ENCODE assay signal across 19 cellular contexts in the genomic region with DNA sequence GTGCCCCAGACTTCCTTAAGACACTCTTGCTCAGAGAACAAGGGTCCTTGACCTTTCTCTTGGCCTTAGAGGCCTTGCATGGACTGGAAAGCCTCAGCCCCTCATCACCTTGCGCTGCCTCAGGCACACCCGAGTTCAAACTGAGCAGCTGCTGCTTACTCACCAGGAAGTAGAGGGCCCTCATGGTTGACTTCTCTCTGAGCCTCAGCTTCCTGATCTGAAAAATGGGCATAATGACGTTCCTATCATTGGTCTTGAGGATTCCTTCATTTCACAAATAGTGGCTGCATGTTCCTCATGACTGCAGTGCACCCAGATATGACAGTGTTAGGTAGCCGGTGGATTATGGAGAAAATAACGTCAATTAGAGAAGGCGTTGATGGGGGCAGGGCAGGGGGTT. TPM values are rescaled to one million over a fixed set of nuclear protein-coding genes. Genes with fewer than 3 reads are reported as not detected.
DNase-seq lines count a peak whose midpoint lies in the region; ATAC-seq and TF ChIP-seq lines count a peak whose summit lies in the region.
"Had no signal": no experiment of that assay in that cellular context is flagged by ENCODE, and none has a peak within 500 bp of the region (broad histone marks: within the 10 kb centered on the region; RNA-seq: fewer than 3 reads in every experiment).

No MANE protein-coding gene starts in this region.

- H3K9me3 Mint-ChIP-seq in IgD-negative memory B cell = no peaks in the 10 kb centered on the region
- H3K9me3 Mint-ChIP-seq in effector memory CD8-positive, alpha-beta T cell = no peaks in the 10 kb centered on the region
- H3K9me3 Mint-ChIP-seq in stimulated activated effector memory CD8-positive, alpha-beta T cell treated with anti-CD3 and anti-CD28 coated beads, Interleukin-12 subunit alpha, Interleukin-12 subunit beta, amount 100 ng/mL, for 72 hours = no peaks in the 10 kb centered on the region
- H3K9me3 Mint-ChIP-seq: CD8-positive, alpha-beta T cell had no signal

- peaks cover 26% of the 10 kb centered on the region for H3K4me1 ChIP-seq in cardiac muscle cell (ENCODE audit: low read depth)
- peaks cover 7% of the 10 kb centered on the region for H3K4me1 ChIP-seq in right cardiac atrium (ENCODE audit: control insufficient read depth, insufficient read depth, low read length)

- DNase-seq in cardiac muscle cell (ENCODE audit: low read depth in 1 of 2, low spot score in 1 of 2) (no peak), right cardiac atrium (no peak), SKM-1 (lab: John Stamatoyannopoulos, UW; ENCODE audit: unreplicated experiment) (no peak), C1 segment of cervical spinal cord (lab: John Stamatoyannopoulos, UW) (no peak)
- no peak for DNase-seq in effector memory CD8-positive, alpha-beta T cell
- no peak for DNase-seq in stimulated activated effector memory CD8-positive, alpha-beta T cell treated with anti-CD3 and anti-CD28 coated beads, Interleukin-12 subunit alpha, Interleukin-12 subunit beta, amount 100 ng/mL, for 72 hours (ENCODE audit: low spot score in 2 of 2)
- DNase-seq: activated CD4-positive, alpha-beta T cell treated with anti-CD3 and anti-CD28 coated beads for 4 hours; amniotic stem cell; CD8-positive, alpha-beta T cell; heart left ventricle; mesenchymal stem cell; NCI-H1105; NCI-H2029; NCI-H226; NCI-H82; OCI-M1 had no signal

- H3K27me3 ChIP-seq in cardiac muscle cell = no peaks in the 10 kb centered on the region
- H3K27me3 ChIP-seq in right cardiac atrium (ENCODE audit: control insufficient read depth, insufficient read depth) = no peaks in the 10 kb centered on the region
- H3K27me3 ChIP-seq: heart left ventricle had no signal

- 82% methylated on average over 6 of the region's 6 CpGs for WGBS in right cardiac atrium

- H3K4me3 Mint-ChIP-seq in IgD-negative memory B cell = no peak overlapping the region
- no peak overlapping the region for H3K4me3 Mint-ChIP-seq in effector memory CD8-positive, alpha-beta T cell
- H3K4me3 Mint-ChIP-seq in stimulated activated effector memory CD8-positive, alpha-beta T cell treated with anti-CD3 and anti-CD28 coated beads, Interleukin-12 subunit alpha, Interleukin-12 subunit beta, amount 100 ng/mL, for 72 hours = no peak overlapping the region
- H3K4me3 Mint-ChIP-seq: CD8-positive, alpha-beta T cell had no signal

- H3K27ac ChIP-seq in cardiac muscle cell (peak overlapping the region; percentile 95), right cardiac atrium (ENCODE audit: low read length) (no peak overlapping the region)

- no peaks in the 10 kb centered on the region for H3K9me3 ChIP-seq in cardiac muscle cell (ENCODE audit: low read depth)
- no peaks in the 10 kb centered on the region for H3K9me3 ChIP-seq in right cardiac atrium (ENCODE audit: control insufficient read depth, low read length)
- H3K9me3 ChIP-seq: heart left ventricle had no signal

- ATAC-seq in right cardiac atrium = no peak
- no peak for ATAC-seq in effector memory CD8-positive, alpha-beta T cell (replicated peaks)
- ATAC-seq in stimulated activated effector memory CD8-positive, alpha-beta T cell treated with anti-CD3 and anti-CD28 coated beads, Interleukin-12 subunit alpha, Interleukin-12 subunit beta, amount 100 ng/mL, for 72 hours = no peak
- ATAC-seq in HG03095 (IDR thresholded peaks at IDR 0.05; ENCODE audit: unreplicated experiment) = no peak
- ATAC-seq: CD8-positive, alpha-beta T cell; heart left ventricle; Right ventricle myocardium inferior had no signal

- peaks cover 6 to 12% (median 8%) of the 10 kb centered on the region in 3 donors for H3K4me1 Mint-ChIP-seq in IgD-negative memory B cell
- H3K4me1 Mint-ChIP-seq in effector memory CD8-positive, alpha-beta T cell (ENCODE audit: low read depth in 2 of 2) = peaks cover 3 to 13% of the 10 kb centered on the region in 2 donors
- H3K4me1 Mint-ChIP-seq in stimulated activated effector memory CD8-positive, alpha-beta T cell treated with anti-CD3 and anti-CD28 coated beads, Interleukin-12 subunit alpha, Interleukin-12 subunit beta, amount 100 ng/mL, for 72 hours = peaks cover 6% of the 10 kb centered on the region

- H3K4me3 ChIP-seq in cardiac muscle cell = no peak overlapping the region
- no peak overlapping the region for H3K4me3 ChIP-seq in right cardiac atrium (ENCODE audit: low read length)
- H3K4me3 ChIP-seq: heart left ventricle had no signal

- H3K27ac Mint-ChIP-seq in IgD-negative memory B cell = peak overlapping the region; percentile 44 to 71 (median 66)
- H3K27ac Mint-ChIP-seq in effector memory CD8-positive, alpha-beta T cell = peak overlapping the region; percentile 84
- peak overlapping the region; percentile 77 for H3K27ac Mint-ChIP-seq in stimulated activated effector memory CD8-positive, alpha-beta T cell treated with anti-CD3 and anti-CD28 coated beads, Interleukin-12 subunit alpha, Interleukin-12 subunit beta, amount 100 ng/mL, for 72 hours
- H3K27ac Mint-ChIP-seq: CD8-positive, alpha-beta T cell had no signal

- intact Hi-C loops in right cardiac atrium (cut with DNase I) = loop anchor here in 1 of 4 donors (10.0 kb wide), 1 partner anchor 335 kb away; no protein-coding TSS in a partner anchor

- no peak for TF ChIP-seq CTCF in cardiac muscle cell (IDR thresholded peaks at IDR 0.05; ENCODE audit: low read depth, low read length)

- no peaks in the 10 kb centered on the region for H3K27me3 Mint-ChIP-seq in IgD-negative memory B cell
- H3K27me3 Mint-ChIP-seq in effector memory CD8-positive, alpha-beta T cell = no peaks in the 10 kb centered on the region

- H3K36me3 ChIP-seq in cardiac muscle cell = peaks cover 6% of the 10 kb centered on the region

- H3K36me3 Mint-ChIP-seq in IgD-negative memory B cell = peaks cover 7% of the 10 kb centered on the region
- peaks cover 7% of the 10 kb centered on the region for H3K36me3 Mint-ChIP-seq in effector memory CD8-positive, alpha-beta T cell (ENCODE audit: insufficient read depth)
- H3K36me3 Mint-ChIP-seq in stimulated activated effector memory CD8-positive, alpha-beta T cell treated with anti-CD3 and anti-CD28 coated beads, Interleukin-12 subunit alpha, Interleukin-12 subunit beta, amount 100 ng/mL, for 72 hours = peaks cover 18% of the 10 kb centered on the region

RNA-seq across cellular contexts. Expression of a gene that starts 28.6 kb away (rescaled TPM):
- total RNA-seq in cardiac muscle cell = 51.7 and 77.4 TPM in 2 replicates
- 21.5 and 38.5 TPM in 2 replicates for polyA plus RNA-seq in cardiac muscle cell
- total RNA-seq in right cardiac atrium = 1 to 10 TPM; 6.7 to 9.4 (median 8.7) TPM
- 10.4 TPM for polyA plus RNA-seq in right cardiac atrium
- polyA plus RNA-seq in IgD-negative memory B cell = not detected

RNA-seq across cellular contexts. Expression of a gene that starts 38.2 kb away (rescaled TPM):
- 197 and 257 TPM in 2 replicates for total RNA-seq in cardiac muscle cell
- polyA plus RNA-seq in cardiac muscle cell = 144 and 156 TPM in 2 replicates
- 100 to 1,000 TPM; 115 to 170 (median 144) TPM for total RNA-seq in right cardiac atrium
- polyA plus RNA-seq in right cardiac atrium = 147 TPM
- 12.2 TPM for polyA plus RNA-seq in IgD-negative memory B cell

RNA-seq across cellular contexts. Expression of a gene that starts 38.8 kb away (rescaled TPM):
- 81.6 and 92.8 TPM in 2 replicates for total RNA-seq in cardiac muscle cell
- 80.6 and 85.2 TPM in 2 replicates for polyA plus RNA-seq in cardiac muscle cell
- total RNA-seq in right cardiac atrium = 10 to 100 TPM; 47.0 to 69.9 (median 56.8) TPM
- polyA plus RNA-seq in right cardiac atrium = 63.3 TPM
- polyA plus RNA-seq in IgD-negative memory B cell = 8.1 TPM

Comparison
In these comparisons a context has a peak if more than half of its experiments do, and no peak if none do; other contexts are left out.
1. RNA of a gene that starts 28.6 kb away (polyA plus RNA-seq): 21.5 to 38.5 TPM in cardiac muscle cell and 10.4 TPM in right cardiac atrium (single experiment); not detected in IgD-negative memory B cell (single experiment); every median in the first group is over 10 times any median in the second.
2. RNA of a gene that starts 38.2 kb away (polyA plus RNA-seq): 147 TPM in right cardiac atrium (single experiment) and 144 to 156 TPM in cardiac muscle cell; 12.2 TPM in IgD-negative memory B cell (single experiment); every median in the first group is over 10 times any median in the second.
3. Peak in every context shown above with its lines, with median percentiles within 50 percentile points of each other: H3K27ac Mint-ChIP-seq.